Comparison of ENCODE assay signal across 8 cellular contexts in genomic region chr10:26725837-26726727, GRCh38. TPM values are rescaled to one million over a fixed set of nuclear protein-coding genes. Genes with fewer than 3 reads are reported as not detected.
DNase-seq lines count a peak whose midpoint lies in the region; ATAC-seq, FAIRE-seq and TF ChIP-seq lines count a peak whose summit lies in the region.

No MANE protein-coding gene starts in this region.

- DNase-seq in AG09309 (ENCODE audit: low read depth) (peak; percentile 29), MG63 (peak; percentile 53), chondrocyte (ENCODE audit: low spot score) (no peak), left lobe of liver (ENCODE audit: low spot score) (peak; percentile 71)

- TF ChIP-seq CTCF in AG09309 (IDR thresholded peaks at IDR 0.05; ENCODE audit: control insufficient read depth, insufficient read depth, low read depth, low read length, missing control alignments) (peak; percentile 71), GM12875 (IDR thresholded peaks at IDR 0.05; ENCODE audit: borderline replicate concordance, insufficient read depth, low read depth, low read length) (peak; percentile 52; the same call in 1 of the 2 replicates), chondrocyte (IDR thresholded peaks at IDR 0.05) (peak; percentile 93)

- FAIRE-seq in TTC549 (lab: Jason Lieb, UNC): peak; percentile 81

- peaks cover 8% of the 10 kb centered on the region for H3K4me1 Mint-ChIP-seq in chondrocyte (ENCODE audit: low read depth)
- peaks cover 16% of the 10 kb centered on the region for H3K4me1 Mint-ChIP-seq in stimulated activated memory B cell treated with anti-CD40 and anti-IgM and Interleukin-4, amounts not matched to agents 10 μg/mL and 1 μg/mL and 100 μg/mL, for 72 hours

- ATAC-seq in left lobe of liver: peak; percentile 93
- no peak for ATAC-seq in stimulated activated memory B cell treated with anti-CD40 and anti-IgM and Interleukin-4, amounts not matched to agents 10 μg/mL and 1 μg/mL and 100 μg/mL, for 72 hours
- ATAC-seq in GM21367 (IDR thresholded peaks at IDR 0.05; ENCODE audit: unreplicated experiment): no peak

- H3K4me3 ChIP-seq in AG09309 (ENCODE audit: control insufficient read depth, low read depth, low read length) (no peak overlapping the region), GM12875 (ENCODE audit: low read depth, low read length) (no peak overlapping the region), MG63 (no peak overlapping the region)

- peaks cover 66% of the 10 kb centered on the region for H3K36me3 ChIP-seq in MG63

- H3K27ac Mint-ChIP-seq in chondrocyte (ENCODE audit: unreplicated experiment): peak overlapping the region; percentile 8
- H3K27ac Mint-ChIP-seq in stimulated activated memory B cell treated with anti-CD40 and anti-IgM and Interleukin-4, amounts not matched to agents 10 μg/mL and 1 μg/mL and 100 μg/mL, for 72 hours: peak overlapping the region; percentile 35

- H3K9me3 Mint-ChIP-seq in chondrocyte (ENCODE audit: low read depth): no peaks in the 10 kb centered on the region
- H3K9me3 Mint-ChIP-seq in stimulated activated memory B cell treated with anti-CD40 and anti-IgM and Interleukin-4, amounts not matched to agents 10 μg/mL and 1 μg/mL and 100 μg/mL, for 72 hours: no peaks in the 10 kb centered on the region

- H3K9me3 ChIP-seq in MG63: no peaks in the 10 kb centered on the region

- no peaks in the 10 kb centered on the region for H3K27me3 Mint-ChIP-seq in chondrocyte (ENCODE audit: low read depth)
- no peaks in the 10 kb centered on the region for H3K27me3 Mint-ChIP-seq in stimulated activated memory B cell treated with anti-CD40 and anti-IgM and Interleukin-4, amounts not matched to agents 10 μg/mL and 1 μg/mL and 100 μg/mL, for 72 hours

- H3K36me3 Mint-ChIP-seq in chondrocyte (ENCODE audit: low read depth): peaks cover 6% of the 10 kb centered on the region
- H3K36me3 Mint-ChIP-seq in stimulated activated memory B cell treated with anti-CD40 and anti-IgM and Interleukin-4, amounts not matched to agents 10 μg/mL and 1 μg/mL and 100 μg/mL, for 72 hours: peaks cover 27% of the 10 kb centered on the region

- no peaks in the 10 kb centered on the region for H3K27me3 ChIP-seq in MG63

- H3K4me3 Mint-ChIP-seq in chondrocyte (ENCODE audit: unreplicated experiment): no peak overlapping the region
- no peak overlapping the region for H3K4me3 Mint-ChIP-seq in stimulated activated memory B cell treated with anti-CD40 and anti-IgM and Interleukin-4, amounts not matched to agents 10 μg/mL and 1 μg/mL and 100 μg/mL, for 72 hours

RNA-seq across cellular contexts. Expression of gene PDSS1, which starts 28.6 kb away (rescaled TPM):
- 15.0 and 18.1 TPM in 2 replicates for total RNA-seq in MG63 (2014; rRNA removed; shearing (Covaris generic); ENCODE audit: low replicate concordance)
- total RNA-seq in chondrocyte: 2.9 to 7.1 TPM (median 3.6 TPM) in 3 replicates
- 4.3 TPM for total RNA-seq in left lobe of liver
